Comparison of ENCODE assay signal across 7 cellular contexts in the genomic region with DNA sequence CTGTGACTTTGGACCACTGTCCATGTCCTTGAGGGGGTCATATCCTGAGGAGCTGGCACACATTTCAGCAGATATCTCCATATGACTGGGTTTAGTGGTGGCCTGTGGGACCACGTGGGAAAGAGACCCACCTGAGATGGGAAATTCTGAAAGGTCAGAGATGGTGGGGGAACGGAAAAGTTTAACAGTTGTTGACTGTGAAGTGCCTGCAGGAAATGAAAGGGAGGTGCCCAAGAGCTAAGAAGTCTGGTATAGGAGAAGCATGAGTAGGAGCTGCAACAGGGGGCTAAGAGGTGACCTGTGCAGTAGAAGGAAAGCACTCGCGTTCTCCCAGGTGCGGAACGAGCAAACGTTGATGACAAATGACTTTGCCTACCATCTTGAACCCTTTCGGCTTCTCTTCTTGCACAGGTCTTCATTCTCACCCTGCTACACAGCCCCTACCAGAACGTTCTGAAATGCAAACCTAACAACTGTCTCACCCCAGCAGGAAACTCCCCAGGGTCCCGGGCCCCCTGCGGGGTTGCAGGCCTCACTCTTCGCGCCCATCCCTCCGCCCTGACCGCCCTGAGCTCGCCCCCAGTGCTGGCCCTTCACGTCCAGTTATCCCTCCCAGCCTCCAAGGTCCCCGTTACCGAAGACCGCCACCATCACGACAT. TPM values are rescaled to one million over a fixed set of nuclear protein-coding genes. Genes with fewer than 3 reads are reported as not detected.
DNase-seq lines count a peak whose midpoint lies in the region; ATAC-seq and TF ChIP-seq lines count a peak whose summit lies in the region.

No MANE protein-coding gene starts in this region.

- no peaks in the 10 kb centered on the region; the same call in 1 of the 2 replicates for H3K27me3 ChIP-seq in H9 (ENCODE audit: insufficient read depth, low read length)
- no peaks in the 10 kb centered on the region for H3K27me3 ChIP-seq in iPS DF 6.9 (ENCODE audit: control insufficient read depth, insufficient read depth, low read length)

- peak overlapping the region; percentile 85 for H3K4me3 Mint-ChIP-seq in H9
- peak overlapping the region; percentile 97 for H3K4me3 Mint-ChIP-seq in activated T-cell treated with anti-CD3 and anti-CD28 coated beads, Interleukin-2, amount 50 U/mL, for 4 hours

- no peak overlapping the region for H3K4ac ChIP-seq in H9 (ENCODE audit: low read depth, low read length)

- no peak overlapping the region for H4K8ac ChIP-seq in H9 (replicated peaks; ENCODE audit: insufficient read length, low read depth, low read length)

- H2BK5ac ChIP-seq in H9 (ENCODE audit: insufficient read length, low read length) = no peak overlapping the region

- H3K4me1 Mint-ChIP-seq in H9 = peaks cover 10 to 12% of the 10 kb centered on the region in 2 experiments
- H3K4me1 Mint-ChIP-seq in activated T-cell treated with anti-CD3 and anti-CD28 coated beads, Interleukin-2, amount 50 U/mL, for 4 hours (ENCODE audit: low read depth) = peaks cover 28% of the 10 kb centered on the region

- H3K9ac ChIP-seq in H9 (ENCODE audit: extremely low read depth, insufficient read length, low read length) = peak overlapping the region; percentile 11

- no peaks in the 10 kb centered on the region for H3K79me2 ChIP-seq in H9 (ENCODE audit: insufficient read depth, low read length)

- H2BK20ac ChIP-seq in H9 (ENCODE audit: low read depth, low read length, poor library complexity, severe bottlenecking) = no peak overlapping the region

- no CpG with 5 or more reads among the region's 21 CpGs for WGBS in H9 (ENCODE audit: extremely low coverage, insufficient read length, low lambda C conversion rate)
- no CpG with 5 or more reads among the region's 21 CpGs for WGBS in iPS DF 6.9 (ENCODE audit: insufficient coverage, insufficient read length)

- H2BK120ac ChIP-seq in H9 (ENCODE audit: low read depth, low read length, poor library complexity, severe bottlenecking) = no peak overlapping the region

- peak; percentile 25 to 29 for ATAC-seq in activated T-cell treated with anti-CD3 and anti-CD28 coated beads, Interleukin-2, amount 50 U/mL, for 4 hours
- ATAC-seq in HG02938 (IDR thresholded peaks at IDR 0.05; ENCODE audit: unreplicated experiment) (no peak), HG02885 (IDR thresholded peaks at IDR 0.05; ENCODE audit: poor library complexity, unreplicated experiment) (no peak)

- H2AFZ ChIP-seq in H9 (ENCODE audit: low read length) = no peak overlapping the region

- H3K27ac ChIP-seq in H9 (ENCODE audit: insufficient read length, low read depth, low read length) (no peak overlapping the region), iPS DF 6.9 (ENCODE audit: low read length) (no peak overlapping the region)

- H3K56ac ChIP-seq in H9 (ENCODE audit: insufficient read length, low read depth, low read length) = no peak overlapping the region

- H3K4me3 ChIP-seq in iPS DF 6.9 (ENCODE audit: low read length) = peak overlapping the region; percentile 44; the same call in 1 of the 2 replicates

- no peaks in the 10 kb centered on the region for H3K36me3 ChIP-seq in iPS DF 6.9 (ENCODE audit: control insufficient read depth, insufficient read depth, low read length)

- no peak overlapping the region for H3T11ph ChIP-seq in H9 (ENCODE audit: low read length)

- no peak overlapping the region for H3K23ac ChIP-seq in H9 (ENCODE audit: insufficient read length, low read depth, low read length)

- peaks cover 7% of the 10 kb centered on the region for H3K27me3 Mint-ChIP-seq in H9 (ENCODE audit: low read depth)
- H3K27me3 Mint-ChIP-seq in activated T-cell treated with anti-CD3 and anti-CD28 coated beads, Interleukin-2, amount 50 U/mL, for 4 hours (ENCODE audit: low read depth) = no peaks in the 10 kb centered on the region

- no peaks in the 10 kb centered on the region; a peak in 1 of 7 replicates for H3K36me3 Mint-ChIP-seq in H9 (ENCODE audit: insufficient read depth in 1 of 3, low read depth in 3 of 3)
- no peaks in the 10 kb centered on the region for H3K36me3 Mint-ChIP-seq in activated T-cell treated with anti-CD3 and anti-CD28 coated beads, Interleukin-2, amount 50 U/mL, for 4 hours (ENCODE audit: insufficient read depth)

- H4K91ac ChIP-seq in H9 (ENCODE audit: insufficient read length, low read depth, low read length) = no peak overlapping the region

- H3K9me3 Mint-ChIP-seq in H9 = no peaks in the 10 kb centered on the region
- H3K9me3 Mint-ChIP-seq in activated T-cell treated with anti-CD3 and anti-CD28 coated beads, Interleukin-2, amount 50 U/mL, for 4 hours = no peaks in the 10 kb centered on the region

- no peaks in the 10 kb centered on the region for H4K20me1 ChIP-seq in H9 (ENCODE audit: control insufficient read depth, insufficient read depth, insufficient read length)

- no peak overlapping the region for H3K14ac ChIP-seq in H9 (ENCODE audit: insufficient read depth, low read length)

- no peak overlapping the region for H2BK15ac ChIP-seq in H9 (ENCODE audit: low read depth, low read length)

- H3K4me1 ChIP-seq in H9 (ENCODE audit: insufficient read depth, low read length) = 0 out of 2 replicates have a peak, but pooled peaks cover 1% of the 10 kb centered on the region
- H3K4me1 ChIP-seq in iPS DF 6.9 (ENCODE audit: control insufficient read depth, insufficient read depth, low read length) = peaks cover 4% of the 10 kb centered on the region; the same call in 1 of the 2 replicates

- peaks cover 8% of the 10 kb centered on the region for H3K23me2 ChIP-seq in H9 (ENCODE audit: insufficient read length, low read depth, low read length, poor library complexity, severe bottlenecking)

- H3K9me3 ChIP-seq in H9 (ENCODE audit: control insufficient read depth, low read depth, low read length) = no peaks in the 10 kb centered on the region
- no peaks in the 10 kb centered on the region for H3K9me3 ChIP-seq in iPS DF 6.9 (ENCODE audit: control insufficient read depth, insufficient read depth, low read length)

- no peak overlapping the region for H3K18ac ChIP-seq in H9 (ENCODE audit: insufficient read length, low read depth, low read length)

- H3K4me2 ChIP-seq in H9 (ENCODE audit: insufficient read depth, insufficient read length, low read length) = peak overlapping the region; percentile 30

- H3K27ac Mint-ChIP-seq in H9 = peak overlapping the region in 2 of 3 experiments; percentile 79 to 91; a peak in 3 of 7 replicates

- TF ChIP-seq CTCF in H9 (conservative IDR thresholded peaks at IDR 0.05) = no peak

- DNase-seq in H9 (no peak), iPS DF 6.9 (ENCODE audit: low read depth, low spot score) (no peak), GF-D8 (lab: John Stamatoyannopoulos, UW) (no peak)
- DNase-seq in activated T-cell treated with anti-CD3 and anti-CD28 coated beads, Interleukin-2, amount 50 U/mL, for 4 hours = peak; percentile 25
- DNase-seq in stimulated activated CD8-positive, alpha-beta memory T cell treated with anti-CD3 and anti-CD28 coated beads, Interleukin-7, amount 100 ng/mL, for 4 hours (ENCODE audit: low read depth in 2 of 2) = peak; percentile 7 to 21

- no peak overlapping the region for H2AK5ac ChIP-seq in H9 (ENCODE audit: insufficient read length, low read length)

- no peaks in the 10 kb centered on the region for H3K79me1 ChIP-seq in H9 (ENCODE audit: insufficient read depth, low read depth, low read length, poor library complexity, severe bottlenecking)

- no peak overlapping the region for H4K5ac ChIP-seq in H9 (ENCODE audit: insufficient read length, low read depth, low read length)

- no peak overlapping the region for H2BK12ac ChIP-seq in H9 (ENCODE audit: insufficient read length, low read depth, low read length)

RNA-seq across cellular contexts. Expression of gene FXYD4, which starts 9.8 kb away (rescaled TPM):
- total RNA-seq in H9 (2021) = not detected in 2 replicates
- not detected for total RNA-seq in activated T-cell treated with anti-CD3 and anti-CD28 coated beads, Interleukin-2, amount 50 U/mL, for 4 hours

RNA-seq across cellular contexts. Expression of gene HNRNPF, which starts 47.3 kb away (rescaled TPM):
- 411 and 420 TPM in 2 replicates for total RNA-seq in H9 (2021)
- 100 to 1,000 TPM; 531 to 572 (median 556) TPM for total RNA-seq in activated T-cell treated with anti-CD3 and anti-CD28 coated beads, Interleukin-2, amount 50 U/mL, for 4 hours

Comparison
In these comparisons a context has a peak if more than half of its experiments do, and no peak if none do; other contexts are left out.
1. DNase-seq: peak in activated T-cell treated with anti-CD3 and anti-CD28 coated beads, Interleukin-2, amount 50 U/mL, for 4 hours (single experiment) and stimulated activated CD8-positive, alpha-beta memory T cell treated with anti-CD3 and anti-CD28 coated beads, Interleukin-7, amount 100 ng/mL, for 4 hours (2 of 2); none in H9 (single experiment), iPS DF 6.9 (single experiment) and GF-D8 (single experiment).
2. ATAC-seq: peak in activated T-cell treated with anti-CD3 and anti-CD28 coated beads, Interleukin-2, amount 50 U/mL, for 4 hours (2 of 2); none in HG02938 (single experiment) and HG02885 (single experiment).